ENCODE assay signal across 1 cellular context in the genomic region with DNA sequence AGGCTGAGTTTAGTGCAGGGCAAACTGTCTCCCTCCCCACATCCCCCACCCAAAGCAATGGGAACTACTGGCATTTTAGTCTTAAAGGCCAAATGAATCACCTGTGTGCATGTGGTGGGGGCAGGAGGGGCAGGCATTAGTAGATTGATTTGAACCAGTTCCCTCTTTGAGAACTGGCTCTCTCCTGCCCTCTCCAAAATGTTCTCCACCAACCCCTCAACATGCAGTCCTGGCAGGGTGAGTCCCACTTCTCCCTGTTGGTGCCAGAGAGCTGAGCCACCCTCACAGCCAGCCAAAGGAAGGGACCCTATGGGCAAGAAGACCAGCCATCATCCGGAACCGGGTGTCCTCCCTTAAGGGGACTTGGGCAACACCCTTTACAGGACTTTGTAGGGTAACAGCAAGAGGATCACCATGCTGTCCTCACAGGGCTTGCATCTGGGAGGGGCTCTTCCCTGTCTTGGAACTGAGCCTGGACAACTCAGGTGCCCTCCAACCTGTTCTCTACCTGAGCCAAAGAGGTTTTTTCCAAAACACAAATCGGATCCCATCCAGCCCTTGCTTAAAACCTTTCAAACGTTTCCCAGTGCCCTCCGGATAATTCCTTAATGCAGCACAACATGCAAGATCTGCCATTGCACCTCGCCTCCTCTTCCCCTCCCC.
TF ChIP-seq lines count a peak whose summit lies in the region.

No MANE protein-coding gene starts in this region.

TF ChIP-seq in A549, 52 proteins besides CTCF, POLR2A, EP300 and RAD21 (continued from another document):
- TF ChIP-seq, protein P1, sequence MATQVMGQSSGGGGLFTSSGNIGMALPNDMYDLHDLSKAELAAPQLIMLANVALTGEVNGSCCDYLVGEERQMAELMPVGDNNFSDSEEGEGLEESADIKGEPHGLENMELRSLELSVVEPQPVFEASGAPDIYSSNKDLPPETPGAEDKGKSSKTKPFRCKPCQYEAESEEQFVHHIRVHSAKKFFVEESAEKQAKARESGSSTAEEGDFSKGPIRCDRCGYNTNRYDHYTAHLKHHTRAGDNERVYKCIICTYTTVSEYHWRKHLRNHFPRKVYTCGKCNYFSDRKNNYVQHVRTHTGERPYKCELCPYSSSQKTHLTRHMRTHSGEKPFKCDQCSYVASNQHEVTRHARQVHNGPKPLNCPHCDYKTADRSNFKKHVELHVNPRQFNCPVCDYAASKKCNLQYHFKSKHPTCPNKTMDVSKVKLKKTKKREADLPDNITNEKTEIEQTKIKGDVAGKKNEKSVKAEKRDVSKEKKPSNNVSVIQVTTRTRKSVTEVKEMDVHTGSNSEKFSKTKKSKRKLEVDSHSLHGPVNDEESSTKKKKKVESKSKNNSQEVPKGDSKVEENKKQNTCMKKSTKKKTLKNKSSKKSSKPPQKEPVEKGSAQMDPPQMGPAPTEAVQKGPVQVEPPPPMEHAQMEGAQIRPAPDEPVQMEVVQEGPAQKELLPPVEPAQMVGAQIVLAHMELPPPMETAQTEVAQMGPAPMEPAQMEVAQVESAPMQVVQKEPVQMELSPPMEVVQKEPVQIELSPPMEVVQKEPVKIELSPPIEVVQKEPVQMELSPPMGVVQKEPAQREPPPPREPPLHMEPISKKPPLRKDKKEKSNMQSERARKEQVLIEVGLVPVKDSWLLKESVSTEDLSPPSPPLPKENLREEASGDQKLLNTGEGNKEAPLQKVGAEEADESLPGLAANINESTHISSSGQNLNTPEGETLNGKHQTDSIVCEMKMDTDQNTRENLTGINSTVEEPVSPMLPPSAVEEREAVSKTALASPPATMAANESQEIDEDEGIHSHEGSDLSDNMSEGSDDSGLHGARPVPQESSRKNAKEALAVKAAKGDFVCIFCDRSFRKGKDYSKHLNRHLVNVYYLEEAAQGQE (IDR thresholded peaks at IDR 0.05) = no peak
- no peak for TF ChIP-seq EHF (CRISPR knock-in tag; IDR thresholded peaks at IDR 0.05)
- TF ChIP-seq HOXB13 (CRISPR knock-in tag; IDR thresholded peaks at IDR 0.05; ENCODE audit: low read depth) = no peak
- no peak for TF ChIP-seq ZC3H11A (IDR thresholded peaks at IDR 0.05)
- TF ChIP-seq CBX2 (IDR thresholded peaks at IDR 0.05; ENCODE audit: borderline replicate concordance, low read depth) = no peak
- TF ChIP-seq HDAC2 (IDR thresholded peaks at IDR 0.05) = no peak
- TF ChIP-seq CBX8 (IDR thresholded peaks at IDR 0.05) = no peak
